Comparison of ENCODE assay signal across 14 cellular contexts in the genomic region with DNA sequence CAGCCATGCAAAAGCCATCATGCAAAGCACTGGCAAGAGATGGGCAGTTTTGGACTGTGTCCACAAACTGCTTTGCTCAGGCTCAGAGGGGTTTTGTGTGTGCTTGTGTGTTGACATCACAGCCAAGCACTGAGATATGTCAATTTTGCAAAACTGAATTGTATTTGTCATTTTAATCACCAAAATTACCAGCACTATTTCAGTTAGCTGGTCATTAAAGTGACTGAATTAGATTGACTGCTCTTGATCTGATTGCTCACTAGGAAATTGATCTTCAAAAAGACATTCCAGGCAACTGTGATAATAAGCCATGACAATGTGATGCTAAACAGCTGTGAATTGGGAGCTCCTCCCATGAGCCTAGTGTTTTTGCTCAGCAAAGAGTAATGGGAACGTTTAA.
"Had no signal": no experiment of that assay in that cellular context is flagged by ENCODE, and none has a peak within 500 bp of the region (broad histone marks: within the 10 kb centered on the region; RNA-seq: fewer than 3 reads in every experiment).

No MANE protein-coding gene starts in this region.

- H3K4me3 Mint-ChIP-seq: activated CD8-positive, alpha-beta T cell treated with anti-CD3 and anti-CD28 coated beads for 36 hours; activated naive CD4-positive, alpha-beta T cell treated with anti-CD3 and anti-CD28 coated beads, Interleukin-2, amount 50 U/mL, for 24 hours; activated T-cell treated with anti-CD3 and anti-CD28 coated beads, Interleukin-2, amount 50 U/mL, for 4 hours; neural crest cell; stimulated activated naive CD8-positive, alpha-beta T cell treated with anti-CD3 and anti-CD28 coated beads, Interleukin-15, Interleukin-2, amounts not matched to agents 100 ng/mL and 50 ng/mL, for 24 hours had no signal

- H3K4me1 Mint-ChIP-seq: activated naive CD4-positive, alpha-beta T cell treated with anti-CD3 and anti-CD28 coated beads, Interleukin-2, amount 50 U/mL, for 24 hours; neural crest cell had no signal

- H3K36me3 Mint-ChIP-seq: activated naive CD4-positive, alpha-beta T cell treated with anti-CD3 and anti-CD28 coated beads, Interleukin-2, amount 50 U/mL, for 24 hours had no signal

- H3K27me3 Mint-ChIP-seq: activated CD8-positive, alpha-beta T cell treated with anti-CD3 and anti-CD28 coated beads for 36 hours; activated naive CD4-positive, alpha-beta T cell treated with anti-CD3 and anti-CD28 coated beads, Interleukin-2, amount 50 U/mL, for 24 hours; stimulated activated naive CD8-positive, alpha-beta T cell treated with anti-CD3 and anti-CD28 coated beads, Interleukin-15, Interleukin-2, amounts not matched to agents 100 ng/mL and 50 ng/mL, for 24 hours had no signal

- H3K9me3 Mint-ChIP-seq: activated naive CD4-positive, alpha-beta T cell treated with anti-CD3 and anti-CD28 coated beads, Interleukin-2, amount 50 U/mL, for 24 hours had no signal

- DNase-seq: activated CD4-positive, alpha-beta T cell treated with anti-CD3 and anti-CD28 coated beads for 4 hours; activated CD8-positive, alpha-beta T cell treated with anti-CD3 and anti-CD28 coated beads for 36 hours; activated effector memory CD4-positive, alpha-beta T cell treated with Interleukin-2 at 50 U/mL for 16 hours; activated T-cell treated with anti-CD3 and anti-CD28 coated beads, Interleukin-2, amount 50 U/mL, for 4 hours; adrenal gland; colonic mucosa; kidney glomerular epithelial cell; sigmoid colon; spleen; T-helper 2 cell; trophoblast cell had no signal

- H3K27ac Mint-ChIP-seq: activated CD8-positive, alpha-beta T cell treated with anti-CD3 and anti-CD28 coated beads for 36 hours; activated naive CD4-positive, alpha-beta T cell treated with anti-CD3 and anti-CD28 coated beads, Interleukin-2, amount 50 U/mL, for 24 hours; stimulated activated naive CD8-positive, alpha-beta T cell treated with anti-CD3 and anti-CD28 coated beads, Interleukin-15, Interleukin-2, amounts not matched to agents 100 ng/mL and 50 ng/mL, for 24 hours had no signal
